9 cellular contexts compared by ENCODE assay signal in the genomic region with DNA sequence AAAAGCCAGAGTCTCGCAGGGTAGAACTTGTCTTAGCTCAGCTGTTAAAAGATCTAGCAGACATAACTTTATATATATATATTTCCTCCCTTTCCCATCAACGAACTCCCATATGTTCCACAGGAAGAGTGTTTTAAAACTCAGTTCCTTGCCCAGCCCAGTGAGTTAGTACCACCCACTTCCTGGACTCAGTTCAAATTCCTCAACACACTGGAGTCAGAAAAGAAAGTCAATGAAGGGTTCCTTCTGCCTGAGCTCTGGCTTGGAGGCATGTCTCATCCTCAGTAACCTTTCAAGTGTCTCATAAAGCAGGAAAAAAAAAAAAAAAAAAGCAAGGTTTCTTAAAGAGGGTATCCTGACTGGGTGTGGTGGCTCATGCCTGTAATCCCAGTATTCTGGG.
DNase-seq lines count a peak whose midpoint lies in the region; ATAC-seq and TF ChIP-seq lines count a peak whose summit lies in the region.
"Had no signal": no experiment of that assay in that cellular context is flagged by ENCODE, and none has a peak within 500 bp of the region (broad histone marks: within the 10 kb centered on the region; RNA-seq: fewer than 3 reads in every experiment).

No MANE protein-coding gene starts in this region.

- no peak overlapping the region for H3K4me3 ChIP-seq in AG09309 (ENCODE audit: control insufficient read depth, low read depth, low read length)
- H3K4me3 ChIP-seq in choroid plexus epithelial cell (ENCODE audit: low read depth, low read length) = no peak overlapping the region
- H3K4me3 ChIP-seq: Peyer's patch had no signal

- ATAC-seq in GM19463 (IDR thresholded peaks at IDR 0.05; ENCODE audit: unreplicated experiment) = no peak

- DNase-seq in AG09309 (ENCODE audit: low read depth) = peak; percentile 33
- peak; percentile 85 to 92 for DNase-seq in Kasumi-1 (lab: John Stamatoyannopoulos, UW)
- peak; percentile 87 for DNase-seq in choroid plexus epithelial cell (ENCODE audit: low read depth)
- peak; percentile 53 for DNase-seq in middle frontal gyrus (ENCODE audit: extremely low spot score, low spot score)
- no peak for DNase-seq in NOMO-1 (lab: John Stamatoyannopoulos, UW; ENCODE audit: unreplicated experiment in 2 of 2)
- DNase-seq in DMS153 treated with DMSO at 0.1 percent for 48 hours (lab: John Stamatoyannopoulos, UW; ENCODE audit: unreplicated experiment) = no peak
- DNase-seq in islet precursor cell = no peak

- TF ChIP-seq CTCF in AG09309 (IDR thresholded peaks at IDR 0.05; ENCODE audit: control insufficient read depth, insufficient read depth, low read depth, low read length, missing control alignments) (no peak), choroid plexus epithelial cell (conservative IDR thresholded peaks at IDR 0.05; ENCODE audit: low read depth, low read length) (no peak)

Comparison
In these comparisons a context has a peak if more than half of its experiments do, and no peak if none do; other contexts are left out.
1. DNase-seq: peak in AG09309 (single experiment), Kasumi-1 (2 of 2), choroid plexus epithelial cell (single experiment) and middle frontal gyrus (single experiment); none in NOMO-1 (0 of 2), DMS153 treated with DMSO at 0.1 percent for 48 hours (single experiment) and islet precursor cell (single experiment).